12 cellular contexts compared by ENCODE assay signal in genomic region chr9:72828281-72828731, GRCh38.
A peak's percentile ranks its signal among the peaks of the same experiment; 100 is the strongest.
DNase-seq lines count a peak whose midpoint lies in the region; ATAC-seq lines count a peak whose summit lies in the region.
"Had no signal": no experiment of that assay in that cellular context is flagged by ENCODE, and none has a peak within 500 bp of the region (broad histone marks: within the 10 kb centered on the region; RNA-seq: fewer than 3 reads in every experiment).

No MANE protein-coding gene starts in this region.

- DNase-seq in D341Med (ENCODE audit: low spot score), result peak; percentile 28
- DNase-seq in NCI-H82 (lab: John Stamatoyannopoulos, UW), result peak; percentile 91
- DNase-seq in epithelial cell of prostate (ENCODE audit: low read depth, low spot score), result peak; percentile 89
- peak; percentile 25 for DNase-seq in mucosa of gallbladder (ENCODE audit: low spot score)
- DNase-seq in cerebellum (ENCODE audit: low spot score), result no peak
- DNase-seq in central memory CD4-positive, alpha-beta T cell, result no peak
- DNase-seq: AML-193; effector CD4-positive, alpha-beta T cell; retina; T-helper 2 cell had no signal

- peak overlapping the region; percentile 49 for H3K27ac ChIP-seq in epithelial cell of prostate

- no peak for ATAC-seq in GM18858 (IDR thresholded peaks at IDR 0.05; ENCODE audit: unreplicated experiment)
- no peak for ATAC-seq in GM18502 (IDR thresholded peaks at IDR 0.05; ENCODE audit: poor library complexity, unreplicated experiment)

Comparison
In these comparisons a context has a peak if more than half of its experiments do, and no peak if none do; other contexts are left out.
1. DNase-seq: peak in D341Med (single experiment), NCI-H82 (single experiment), epithelial cell of prostate (single experiment) and mucosa of gallbladder (single experiment); none in cerebellum (single experiment) and central memory CD4-positive, alpha-beta T cell (single experiment).